ENCODE assay signal across 8 cellular contexts in genomic region chr9:77647659-77648457, GRCh38. TPM values are rescaled to one million over a fixed set of nuclear protein-coding genes. Genes with fewer than 3 reads are reported as not detected.
DNase-seq lines count a peak whose midpoint lies in the region; ATAC-seq and TF ChIP-seq lines count a peak whose summit lies in the region.

TSS of gene GNA14 (minus strand) at chr9:77648322. CDS start at chr9:77647793, 529 bp downstream.

- peak within 1 kb of the TSS; percentile 63 for H3K4me3 ChIP-seq in HUES64 (ENCODE audit: low read length)
- H3K4me3 ChIP-seq in mesendoderm (ENCODE audit: low read length), result peak within 1 kb of the TSS; percentile 56
- H3K4me3 ChIP-seq in uterus, result peak within 1 kb of the TSS; percentile 59 to 70

- no peak within 1 kb of the TSS for H3K4ac ChIP-seq in mesendoderm (ENCODE audit: low read depth, low read length)

- H3K9me3 ChIP-seq in HUES64 (ENCODE audit: insufficient read depth, low read depth, low read length) (no peaks in the 10 kb centered on the region), uterus (no peaks in the 10 kb centered on the region)

- peaks cover 36 to 51% of the 10 kb centered on the region in 2 donors for H3K27me3 Mint-ChIP-seq in effector memory CD8-positive, alpha-beta T cell

- peak within 1 kb of the TSS; percentile 78 for H3K56ac ChIP-seq in mesendoderm (ENCODE audit: low read length)

- intact Hi-C loops in uterus (cut with DNase I; ENCODE audit: low total_unique reads), result loop anchor here (5.0 kb wide), 1 partner anchor 191 kb away; no protein-coding TSS in a partner anchor

- TF ChIP-seq POLR2A in uterus (IDR thresholded peaks at IDR 0.05), result no peak

- no peak for DNase-seq in effector memory CD8-positive, alpha-beta T cell
- DNase-seq in mesendoderm (peak; percentile 70), uterus (peak; percentile 45 to 47), UCSD-AML1 (lab: John Stamatoyannopoulos, UW; ENCODE audit: unreplicated experiment) (no peak)

- no peak within 1 kb of the TSS for H3K18ac ChIP-seq in mesendoderm (ENCODE audit: low read length)

- WGBS in HUES64, result 3% methylated on average over 69 of the region's 69 CpGs
- WGBS in mesendoderm (ENCODE audit: extremely low coverage, insufficient coverage, low lambda C conversion rate), result no CpG with 5 or more reads among the region's 69 CpGs

- no peaks in the 10 kb centered on the region for H3K9me3 Mint-ChIP-seq in effector memory CD8-positive, alpha-beta T cell

- no peak within 1 kb of the TSS for H4K8ac ChIP-seq in mesendoderm (ENCODE audit: low read depth, low read length)

- H3K23ac ChIP-seq in mesendoderm (ENCODE audit: low read length), result no peak within 1 kb of the TSS

- H3K4me1 Mint-ChIP-seq in effector memory CD8-positive, alpha-beta T cell (ENCODE audit: low read depth in 2 of 2), result peaks cover 5 to 7% of the 10 kb centered on the region in 2 donors

- peak within 1 kb of the TSS; percentile 88 for H3K4me2 ChIP-seq in mesendoderm (ENCODE audit: low read length)

- H3K36me3 ChIP-seq in HUES64 (ENCODE audit: insufficient read depth, low read length) (no peaks in the 10 kb centered on the region), mesendoderm (ENCODE audit: control insufficient read depth, insufficient read depth, low read length) (no peaks in the 10 kb centered on the region), uterus (no peaks in the 10 kb centered on the region)

- H3K27me3 ChIP-seq in HUES64 (ENCODE audit: insufficient read depth, low read length) (peaks cover 53% of the 10 kb centered on the region), mesendoderm (ENCODE audit: insufficient read depth, low read length, poor library complexity) (peaks cover 6% of the 10 kb centered on the region), uterus (no peaks in the 10 kb centered on the region)

- H3K79me1 ChIP-seq in mesendoderm (ENCODE audit: low read length), result no peaks in the 10 kb centered on the region

- peaks cover 16% of the 10 kb centered on the region for H3K4me1 ChIP-seq in HUES64 (ENCODE audit: insufficient read depth, low read length)
- peaks cover 3% of the 10 kb centered on the region for H3K4me1 ChIP-seq in mesendoderm (ENCODE audit: control insufficient read depth, low read depth, low read length)
- no peaks in the 10 kb centered on the region for H3K4me1 ChIP-seq in uterus

- H3K36me3 Mint-ChIP-seq in effector memory CD8-positive, alpha-beta T cell (ENCODE audit: insufficient read depth), result no peaks in the 10 kb centered on the region

- H2AK5ac ChIP-seq in mesendoderm (ENCODE audit: low read length), result no peak within 1 kb of the TSS

- H2BK5ac ChIP-seq in mesendoderm (ENCODE audit: low read length), result no peak within 1 kb of the TSS

- TF ChIP-seq CTCF in 22Rv1 (IDR thresholded peaks at IDR 0.05) (no peak), uterus (IDR thresholded peaks at IDR 0.05) (no peak)

- H3K9ac ChIP-seq in HUES64 (ENCODE audit: low read depth, low read length) (peak within 1 kb of the TSS; percentile 59), mesendoderm (ENCODE audit: low read length) (peak within 1 kb of the TSS; percentile 72)

- H3K27ac ChIP-seq in 22Rv1, result peak within 1 kb of the TSS; percentile 66
- no peak within 1 kb of the TSS for H3K27ac ChIP-seq in HUES64 (ENCODE audit: low read depth, low read length)
- no peak within 1 kb of the TSS for H3K27ac ChIP-seq in mesendoderm (ENCODE audit: low read depth, low read length)
- H3K27ac ChIP-seq in uterus, result peak within 1 kb of the TSS; percentile 86 to 89

- no peak within 1 kb of the TSS for H3K27ac Mint-ChIP-seq in effector memory CD8-positive, alpha-beta T cell

- H4K5ac ChIP-seq in mesendoderm (ENCODE audit: low read length), result no peak within 1 kb of the TSS

- peak within 1 kb of the TSS; percentile 41 to 67 for H3K4me3 Mint-ChIP-seq in effector memory CD8-positive, alpha-beta T cell

- no peak for ATAC-seq in effector memory CD8-positive, alpha-beta T cell (replicated peaks)
- ATAC-seq in GM18502 (IDR thresholded peaks at IDR 0.05; ENCODE audit: poor library complexity, unreplicated experiment), result no peak
- no peak for ATAC-seq in GM21786 (IDR thresholded peaks at IDR 0.05; ENCODE audit: unreplicated experiment)

- H3K79me2 ChIP-seq in mesendoderm (ENCODE audit: control insufficient read depth, insufficient read depth, low read length), result no peaks in the 10 kb centered on the region

- no peak within 1 kb of the TSS for H2BK120ac ChIP-seq in mesendoderm (ENCODE audit: low read depth, low read length)

- H2BK15ac ChIP-seq in mesendoderm (replicated peaks; ENCODE audit: low read depth), result no peak within 1 kb of the TSS

RNA-seq across cellular contexts. Expression of gene GNA14, which starts in this region (rescaled TPM):
- polyA plus RNA-seq in HUES64 (2013, experiment 1 of 2), result 6.9 TPM
- 8.7 TPM for polyA plus RNA-seq in HUES64 (2013, experiment 2 of 2)
- polyA plus RNA-seq in mesendoderm (2013, experiment 1 of 2), result 8.6 TPM
- polyA plus RNA-seq in mesendoderm (2013, experiment 2 of 2), result 9.3 TPM
- total RNA-seq in uterus, result 10 to 100 TPM; 11.3 to 23.6 (median 16.2) TPM

Comparison
In these comparisons a context has a peak if more than half of its experiments do, and no peak if none do; other contexts are left out.
1. H3K27ac ChIP-seq: peak in 22Rv1 (single experiment) and uterus (2 of 2); none in HUES64 (single experiment) and mesendoderm (single experiment).
2. DNase-seq: peak in mesendoderm (single experiment) and uterus (2 of 2); none in effector memory CD8-positive, alpha-beta T cell (0 of 3) and UCSD-AML1 (single experiment).
3. Peak in every context shown above with its lines, with median percentiles within 50 percentile points of each other: H3K4me3 ChIP-seq.